In the genomic region with DNA sequence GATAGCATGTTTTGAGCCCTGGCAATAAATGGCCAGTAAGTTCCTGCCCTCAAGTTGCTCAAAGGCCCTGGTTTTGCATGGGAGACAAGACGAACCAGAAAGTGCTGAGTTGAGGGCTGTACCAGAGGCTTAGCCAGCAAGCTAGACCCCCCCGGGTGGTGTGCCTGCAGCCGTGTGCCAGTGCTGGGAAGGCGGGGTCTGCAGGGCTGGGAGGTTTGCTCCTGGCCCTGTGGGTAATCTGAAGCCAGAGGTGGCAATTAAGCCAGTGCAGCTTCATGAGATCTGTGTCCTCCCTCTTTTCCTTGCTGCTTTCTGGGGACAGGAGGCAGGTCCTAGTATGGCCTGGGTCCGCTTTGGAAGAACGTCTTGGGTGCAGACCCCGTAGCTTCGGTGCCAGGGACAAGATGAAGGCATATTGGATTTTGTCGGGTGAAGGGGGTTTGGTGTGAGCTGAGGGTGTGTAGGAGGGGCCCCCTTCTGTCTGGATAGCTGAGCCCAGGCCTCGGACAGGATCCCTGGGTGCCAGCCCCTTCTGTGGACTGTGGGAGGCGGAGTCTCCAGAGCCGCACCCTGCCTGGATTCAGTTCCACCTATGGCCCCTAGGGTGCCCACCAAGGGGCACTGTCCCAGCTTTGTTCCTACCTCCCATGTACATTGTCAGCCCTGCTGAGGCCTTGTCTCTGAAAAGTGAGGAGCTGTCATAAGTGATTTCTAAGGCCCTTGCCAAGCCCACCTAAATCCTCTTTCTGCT, we compare ENCODE assay signal across 8 cellular contexts. TPM values are rescaled to one million over a fixed set of nuclear protein-coding genes. Genes with fewer than 3 reads are reported as not detected.
DNase-seq lines count a peak whose midpoint lies in the region; ATAC-seq and TF ChIP-seq lines count a peak whose summit lies in the region.

No MANE protein-coding gene starts in this region.

- peak; percentile 24 for TF ChIP-seq CTCF in HFF-Myc (IDR thresholded peaks at IDR 0.05; ENCODE audit: low read depth, low read length, missing control alignments)

- ATAC-seq in GM18511 (IDR thresholded peaks at IDR 0.05; ENCODE audit: unreplicated experiment) (no peak), HG02852 (IDR thresholded peaks at IDR 0.05; ENCODE audit: unreplicated experiment) (no peak), GM18907 (IDR thresholded peaks at IDR 0.05; ENCODE audit: unreplicated experiment) (no peak)

- no peaks in the 10 kb centered on the region for H3K9me3 ChIP-seq in mesenchymal stem cell (ENCODE audit: control insufficient read depth, low read length)

- H3K36me3 ChIP-seq in mesenchymal stem cell (ENCODE audit: control insufficient read depth in 1 of 2, insufficient read depth in 2 of 2, low read depth in 1 of 2, low read length in 2 of 2), result peaks cover 0 to 18% of the 10 kb centered on the region in 2 experiments

- H3K4ac ChIP-seq in mesenchymal stem cell (ENCODE audit: low read depth in 1 of 2, low read length in 2 of 2), result peak overlapping the region; percentile 57 to 93

- peak overlapping the region; percentile 93 to 96 for H3K18ac ChIP-seq in mesenchymal stem cell (ENCODE audit: low read depth in 1 of 2, low read length in 2 of 2)

- peak overlapping the region; percentile 92 for H2BK15ac ChIP-seq in mesenchymal stem cell (ENCODE audit: low read depth, poor library complexity, severe bottlenecking)

- peak overlapping the region; percentile 85 to 93 for H2BK12ac ChIP-seq in mesenchymal stem cell (ENCODE audit: low read length in 2 of 2)

- no peak overlapping the region for H2AFZ ChIP-seq in mesenchymal stem cell (ENCODE audit: low read depth, low read length)

- H3K4me2 ChIP-seq in mesenchymal stem cell (ENCODE audit: low read length, poor library complexity, severe bottlenecking), result no peak overlapping the region

- peak overlapping the region; percentile 83 for H4K8ac ChIP-seq in mesenchymal stem cell (ENCODE audit: low read length)

- H2BK5ac ChIP-seq in mesenchymal stem cell (ENCODE audit: low read depth, low read length, poor library complexity, severe bottlenecking), result no peak overlapping the region

- peak overlapping the region; percentile 43 for H2AK5ac ChIP-seq in mesenchymal stem cell (ENCODE audit: low read length, severe bottlenecking)

- 74% methylated on average over 10 of the region's 12 CpGs for WGBS in mesenchymal stem cell

- peak overlapping the region; percentile 20 for H3K27ac ChIP-seq in mesenchymal stem cell (ENCODE audit: low read length, poor library complexity, severe bottlenecking)

- peaks cover 4 to 6% of the 10 kb centered on the region in 2 experiments for H3K27me3 ChIP-seq in mesenchymal stem cell (ENCODE audit: control insufficient read depth in 1 of 2, insufficient read depth in 1 of 2, low read length in 2 of 2)

- H2BK120ac ChIP-seq in mesenchymal stem cell (ENCODE audit: low read depth, low read length), result peak overlapping the region; percentile 66

- DNase-seq in COR-L47 (lab: John Stamatoyannopoulos, UW), result peak; percentile 79
- DNase-seq in HFF-Myc (ENCODE audit: extremely low read depth, low read depth), result no peak
- DNase-seq in SW480 (ENCODE audit: low spot score), result peak; percentile 35
- no peak for DNase-seq in mesenchymal stem cell
- no peak for DNase-seq in OCI-M1 (lab: John Stamatoyannopoulos, UW)

- no peak overlapping the region for H3K4me3 ChIP-seq in HFF-Myc (replicated peaks; ENCODE audit: low read depth, low read length)
- H3K4me3 ChIP-seq in mesenchymal stem cell (ENCODE audit: insufficient read depth in 1 of 2, low read depth in 1 of 2, low read length in 2 of 2), result no peak overlapping the region

- peak overlapping the region; percentile 92 for H4K91ac ChIP-seq in mesenchymal stem cell (ENCODE audit: low read length)

- H3K9ac ChIP-seq in mesenchymal stem cell (ENCODE audit: low read length), result no peak overlapping the region

- no peaks in the 10 kb centered on the region for H3K79me1 ChIP-seq in mesenchymal stem cell (replicated peaks; ENCODE audit: low read length, poor library complexity, severe bottlenecking)

- H3K23ac ChIP-seq in mesenchymal stem cell (ENCODE audit: low read length in 2 of 2), result peak overlapping the region in 1 of 2 experiments; percentile 79

- H3K14ac ChIP-seq in mesenchymal stem cell (ENCODE audit: low read length in 2 of 2), result peak overlapping the region in 1 of 2 experiments; percentile 9

- peaks cover 83% of the 10 kb centered on the region for H3K4me1 ChIP-seq in mesenchymal stem cell (ENCODE audit: control insufficient read depth, insufficient read depth, low read depth, low read length)

RNA-seq across cellular contexts. Expression of gene ATOH8, which starts 15.6 kb away (rescaled TPM):
- polyA plus RNA-seq in mesenchymal stem cell (2013, experiment 1 of 2), result 5.8 TPM
- 6.0 TPM for polyA plus RNA-seq in mesenchymal stem cell (2013, experiment 2 of 2)

Comparison
In these comparisons a context has a peak if more than half of its experiments do, and no peak if none do; other contexts are left out.
1. DNase-seq: peak in COR-L47 (single experiment) and SW480 (single experiment); none in HFF-Myc (single experiment), mesenchymal stem cell (single experiment) and OCI-M1 (single experiment).